31 cellular contexts compared by ENCODE assay signal in genomic region chr3:194865081-194865480, GRCh38.
"Had no signal": no experiment of that assay in that cellular context is flagged by ENCODE, and none has a peak within 500 bp of the region (broad histone marks: within the 10 kb centered on the region; RNA-seq: fewer than 3 reads in every experiment).

No MANE protein-coding gene starts in this region.

- H3K4me2 ChIP-seq: smooth muscle cell had no signal

- H3K4me1 ChIP-seq: psoas muscle had no signal

- H3K9me3 Mint-ChIP-seq: activated CD4-positive, alpha-beta memory T cell treated with anti-CD3 and anti-CD28 coated beads for 36 hours; activated CD4-positive, alpha-beta T cell treated with anti-CD3 and anti-CD28 coated beads, Interleukin-2, amount 10 ng/mL, durations not matched to agents 24 days and 14 days; activated naive CD4-positive, alpha-beta T cell treated with anti-CD3 and anti-CD28 coated beads, Interleukin-2, amount 10 ng/mL, durations not matched to agents 7 days and 5 days; activated naive CD8-positive, alpha-beta T cell treated with anti-CD3 and anti-CD28 coated beads, Interleukin-2, amount 10 ng/mL, durations not matched to agents 7 days and 5 days; activated T-cell treated with anti-CD3 and anti-CD28 coated beads, Interleukin-2, amount 50 U/mL, for 24 hours; stimulated activated memory B cell treated with anti-CD40 and anti-IgM and Interleukin-4, amounts not matched to agents 10 μg/mL and 1 μg/mL and 100 μg/mL, for 72 hours; stimulated activated naive CD8-positive, alpha-beta T cell treated with anti-CD3 and anti-CD28 coated beads, Interleukin-15, amount 100 ng/mL, for 72 hours; type B pancreatic cell had no signal

- FAIRE-seq: astrocyte had no signal

- H3K9me3 ChIP-seq: ovary, psoas muscle had no signal

- H3K4me1 Mint-ChIP-seq: activated CD4-positive, alpha-beta T cell treated with anti-CD3 and anti-CD28 coated beads, Interleukin-2, amount 10 ng/mL, durations not matched to agents 24 days and 14 days; activated naive CD4-positive, alpha-beta T cell treated with anti-CD3 and anti-CD28 coated beads, Interleukin-2, amount 10 ng/mL, durations not matched to agents 7 days and 5 days; activated naive CD8-positive, alpha-beta T cell treated with anti-CD3 and anti-CD28 coated beads, Interleukin-2, amount 10 ng/mL, durations not matched to agents 7 days and 5 days; stimulated activated naive CD8-positive, alpha-beta T cell treated with anti-CD3 and anti-CD28 coated beads, Interleukin-15, amount 100 ng/mL, for 72 hours; T-helper 17 cell had no signal

- H3K4me3 ChIP-seq: ovary, psoas muscle, smooth muscle cell had no signal

- H3K36me3 Mint-ChIP-seq: activated CD4-positive, alpha-beta memory T cell treated with anti-CD3 and anti-CD28 coated beads for 36 hours; activated naive CD4-positive, alpha-beta T cell treated with anti-CD3 and anti-CD28 coated beads, Interleukin-2, amount 10 ng/mL, durations not matched to agents 7 days and 5 days; activated naive CD8-positive, alpha-beta T cell treated with anti-CD3 and anti-CD28 coated beads, Interleukin-2, amount 10 ng/mL, durations not matched to agents 7 days and 5 days; naive B cell; stimulated activated memory B cell treated with anti-CD40 and anti-IgM and Interleukin-4, amounts not matched to agents 10 μg/mL and 1 μg/mL and 100 μg/mL, for 72 hours; type B pancreatic cell had no signal

- H3K27me3 ChIP-seq: brain microvascular endothelial cell, ovary had no signal

- ATAC-seq: activated CD4-positive, CD25-positive, alpha-beta regulatory T cell treated with anti-CD3 and anti-CD28 coated beads, Interleukin-2, amount 50 U/mL, for 24 hours; left ventricle myocardium superior; psoas muscle; stimulated activated memory B cell treated with anti-CD40 and anti-IgM and Interleukin-4, amounts not matched to agents 10 μg/mL and 1 μg/mL and 100 μg/mL, for 72 hours; stimulated activated naive CD8-positive, alpha-beta T cell treated with anti-CD3 and anti-CD28 coated beads, Interleukin-15, amount 100 ng/mL, for 72 hours; T-helper 17 cell had no signal

- H3K27ac Mint-ChIP-seq: activated CD4-positive, alpha-beta memory T cell treated with anti-CD3 and anti-CD28 coated beads for 36 hours; activated CD4-positive, alpha-beta T cell treated with anti-CD3 and anti-CD28 coated beads, Interleukin-2, amount 10 ng/mL, durations not matched to agents 24 days and 14 days; activated naive CD4-positive, alpha-beta T cell treated with anti-CD3 and anti-CD28 coated beads, Interleukin-2, amount 10 ng/mL, durations not matched to agents 7 days and 5 days; activated naive CD8-positive, alpha-beta T cell treated with anti-CD3 and anti-CD28 coated beads, Interleukin-2, amount 10 ng/mL, durations not matched to agents 7 days and 5 days; activated T-cell treated with anti-CD3 and anti-CD28 coated beads, Interleukin-2, amount 50 U/mL, for 24 hours; endodermal cell; stimulated activated memory B cell treated with anti-CD40 and anti-IgM and Interleukin-4, amounts not matched to agents 10 μg/mL and 1 μg/mL and 100 μg/mL, for 72 hours; stimulated activated naive CD8-positive, alpha-beta T cell treated with anti-CD3 and anti-CD28 coated beads, Interleukin-15, amount 100 ng/mL, for 72 hours; T-helper 17 cell; type B pancreatic cell had no signal

- DNase-seq: activated CD4-positive, alpha-beta memory T cell treated with anti-CD3 and anti-CD28 coated beads for 36 hours; activated CD4-positive, alpha-beta T cell treated with anti-CD3 and anti-CD28 coated beads, Interleukin-2, amount 10 ng/mL, durations not matched to agents 24 days and 14 days; activated CD8-positive, alpha-beta memory T cell treated with anti-CD3 and anti-CD28 coated beads, Interleukin-2, amount 50 U/mL, for 48 hours; activated gamma-delta T cell; activated naive CD4-positive, alpha-beta T cell treated with anti-CD3 and anti-CD28 coated beads, Interleukin-2, amount 10 ng/mL, durations not matched to agents 7 days and 5 days; activated naive CD8-positive, alpha-beta T cell treated with anti-CD3 and anti-CD28 coated beads, Interleukin-2, amount 10 ng/mL, durations not matched to agents 7 days and 5 days; activated T-cell treated with anti-CD3 and anti-CD28 coated beads, Interleukin-2, amount 50 U/mL, for 24 hours; amniotic stem cell; brain microvascular endothelial cell; caudate nucleus; cortex of kidney; endodermal cell; left ventricle myocardium superior; mammary epithelial cell; naive B cell; ovary; psoas muscle; stimulated activated CD4-positive, alpha-beta T cell treated with anti-CD3 and anti-CD28 coated beads, Interleukin-1b, Interleukin-23, amount 100 ng/mL, for 48 hours; stimulated activated CD4-positive, alpha-beta T cell treated with anti-CD3 and anti-CD28 coated beads, Interleukin-4, amount 100 ng/mL, for 4 hours; stimulated activated CD8-positive, alpha-beta memory T cell treated with anti-CD3 and anti-CD28 coated beads, Interleukin-4, amount 100 ng/mL, for 48 hours; stimulated activated naive CD8-positive, alpha-beta T cell treated with anti-CD3 and anti-CD28 coated beads, Interleukin-15, amount 100 ng/mL, for 72 hours; substantia nigra; T-helper 17 cell; T1000; WERI-Rb-1 had no signal

- H3K27ac ChIP-seq: brain microvascular endothelial cell, epithelial cell of prostate, ovary, psoas muscle, WERI-Rb-1 had no signal

- H3K4me3 Mint-ChIP-seq: activated CD4-positive, alpha-beta memory T cell treated with anti-CD3 and anti-CD28 coated beads for 36 hours; activated CD4-positive, alpha-beta T cell treated with anti-CD3 and anti-CD28 coated beads, Interleukin-2, amount 10 ng/mL, durations not matched to agents 24 days and 14 days; activated naive CD4-positive, alpha-beta T cell treated with anti-CD3 and anti-CD28 coated beads, Interleukin-2, amount 10 ng/mL, durations not matched to agents 7 days and 5 days; activated naive CD8-positive, alpha-beta T cell treated with anti-CD3 and anti-CD28 coated beads, Interleukin-2, amount 10 ng/mL, durations not matched to agents 7 days and 5 days; activated T-cell treated with anti-CD3 and anti-CD28 coated beads, Interleukin-2, amount 50 U/mL, for 24 hours; endodermal cell; naive B cell; stimulated activated memory B cell treated with anti-CD40 and anti-IgM and Interleukin-4, amounts not matched to agents 10 μg/mL and 1 μg/mL and 100 μg/mL, for 72 hours; stimulated activated naive CD8-positive, alpha-beta T cell treated with anti-CD3 and anti-CD28 coated beads, Interleukin-15, amount 100 ng/mL, for 72 hours; T-helper 17 cell; type B pancreatic cell had no signal

- H3K36me3 ChIP-seq: brain microvascular endothelial cell, ovary, WERI-Rb-1 had no signal
